Comparison of ENCODE assay signal across 13 cellular contexts in genomic region chr9:84701801-84702200, GRCh38. TPM values are rescaled to one million over a fixed set of nuclear protein-coding genes. Genes with fewer than 3 reads are reported as not detected.
A peak's percentile ranks its signal among the peaks of the same experiment; 100 is the strongest.
DNase-seq lines count a peak whose midpoint lies in the region; ATAC-seq and TF ChIP-seq lines count a peak whose summit lies in the region.
"Had no signal": no experiment of that assay in that cellular context is flagged by ENCODE, and none has a peak within 500 bp of the region (broad histone marks: within the 10 kb centered on the region; RNA-seq: fewer than 3 reads in every experiment).

No MANE protein-coding gene starts in this region.

- peak; percentile 85 for ATAC-seq in GM18868 (IDR thresholded peaks at IDR 0.05; ENCODE audit: unreplicated experiment)
- ATAC-seq in GM21619 (IDR thresholded peaks at IDR 0.05; ENCODE audit: unreplicated experiment) = peak; percentile 85
- ATAC-seq in HG03159 (IDR thresholded peaks at IDR 0.05; ENCODE audit: unreplicated experiment) = peak; percentile 85
- no peak for ATAC-seq in SK-N-SH treated with all-trans-retinoic acid at 6 μM for 48 hours
- ATAC-seq in omental fat pad (ENCODE audit: low FRiP score) = no peak
- ATAC-seq: effector memory CD8-positive, alpha-beta T cell had no signal

- DNase-seq in kidney glomerular epithelial cell (lab: John Stamatoyannopoulos, UW) (peak; percentile 26), mesenteric fat pad (ENCODE audit: low spot score) (no peak), NCI-H1092 treated with DMSO at 0.1 percent for 48 hours (lab: John Stamatoyannopoulos, UW) (no peak), omental fat pad (ENCODE audit: low spot score) (no peak)
- DNase-seq: activated naive CD4-positive, alpha-beta T cell; CD4-positive, alpha-beta T cell; effector memory CD8-positive, alpha-beta T cell; HCEC 1CT; nephron progenitor cell had no signal

- TF ChIP-seq CTCF in omental fat pad (IDR thresholded peaks at IDR 0.05) = no peak

TF ChIP-seq in SK-N-SH treated with all-trans-retinoic acid at 6 μM for 48 hours, 23 proteins besides CTCF, POLR2A, EP300 and RAD21:
- TF ChIP-seq BACH2 (CRISPR knock-in tag; IDR thresholded peaks at IDR 0.05; ENCODE audit: borderline replicate concordance) = no peak
- no peak for TF ChIP-seq ZC3H10 (CRISPR knock-in tag; IDR thresholded peaks at IDR 0.05)
- no peak for TF ChIP-seq CSRNP3 (CRISPR knock-in tag; IDR thresholded peaks at IDR 0.05)
- no peak for TF ChIP-seq TOX (CRISPR knock-in tag; IDR thresholded peaks at IDR 0.05; ENCODE audit: borderline replicate concordance)
- no peak for TF ChIP-seq GLIS3 (CRISPR knock-in tag; IDR thresholded peaks at IDR 0.05)
- no peak for TF ChIP-seq ARNTL (CRISPR knock-in tag; IDR thresholded peaks at IDR 0.05; ENCODE audit: borderline replicate concordance, low read depth)
- TF ChIP-seq PATZ1 (CRISPR knock-in tag; IDR thresholded peaks at IDR 0.05; ENCODE audit: borderline replicate concordance) = no peak
- no peak for TF ChIP-seq ESRRG (CRISPR knock-in tag; IDR thresholded peaks at IDR 0.05)

RNA-seq across cellular contexts. Expression of gene NTRK2, which starts 32.3 kb away (rescaled TPM):
- total RNA-seq in mesenteric fat pad (14.4 TPM), omental fat pad (10 to 100 TPM; 13.9 to 20.2 (median 16.1) TPM)

Comparison
In these comparisons a context has a peak if more than half of its experiments do, and no peak if none do; other contexts are left out.
1. ATAC-seq: peak in GM18868 (single experiment), GM21619 (single experiment) and HG03159 (single experiment); none in SK-N-SH treated with all-trans-retinoic acid at 6 μM for 48 hours (single experiment) and omental fat pad (single experiment).